ENCODE assay signal across 19 cellular contexts in genomic region chr10:93447019-93447418, GRCh38. TPM values are rescaled to one million over a fixed set of nuclear protein-coding genes. Genes with fewer than 3 reads are reported as not detected.
DNase-seq lines count a peak whose midpoint lies in the region; TF ChIP-seq lines count a peak whose summit lies in the region.
"Had no signal": no experiment of that assay in that cellular context is flagged by ENCODE, and none has a peak within 500 bp of the region (broad histone marks: within the 10 kb centered on the region; RNA-seq: fewer than 3 reads in every experiment).

No MANE protein-coding gene starts in this region.

- TF ChIP-seq CTCF in VCaP (conservative IDR thresholded peaks at IDR 0.05) (no peak), fibroblast of lung (conservative IDR thresholded peaks at IDR 0.05 in 1 of 2, IDR thresholded peaks at IDR 0.05 in 1 of 2; ENCODE audit: low read depth in 1 of 2, low read length in 2 of 2) (no peak)

- peaks cover 19% of the 10 kb centered on the region for H3K36me3 ChIP-seq in ACC112 (ENCODE audit: insufficient read depth, low read length)
- peaks cover 22% of the 10 kb centered on the region for H3K36me3 ChIP-seq in fibroblast of lung (ENCODE audit: control insufficient read depth, insufficient read depth, low read length)
- peaks cover 11 to 24% of the 10 kb centered on the region in 2 experiments for H3K36me3 ChIP-seq in trophoblast cell (ENCODE audit: control insufficient read depth in 1 of 2, insufficient read depth in 2 of 2, low read length in 2 of 2)

- H3K79me1 ChIP-seq in trophoblast cell (ENCODE audit: low read length), result peaks cover 12% of the 10 kb centered on the region

- no peaks in the 10 kb centered on the region for H4K20me1 ChIP-seq in fibroblast of lung (ENCODE audit: control insufficient read depth, extremely low read depth, insufficient read depth, low read length)

- H3K18ac ChIP-seq in trophoblast cell (ENCODE audit: low read length), result peak overlapping the region; percentile 40

- no peaks in the 10 kb centered on the region for H3K9me3 ChIP-seq in fibroblast of lung (ENCODE audit: control insufficient read depth, insufficient read depth, low read depth, low read length)
- H3K9me3 ChIP-seq in trophoblast cell (ENCODE audit: insufficient read depth, low read depth, low read length), result no peaks in the 10 kb centered on the region
- H3K9me3 ChIP-seq: thoracic aorta had no signal

- DNase-seq in fibroblast of lung (ENCODE audit: low read depth in 2 of 2), result no peak
- DNase-seq in trophoblast cell, result peak in 1 of 2 donors; percentile 45
- no peak for DNase-seq in AG08395 (ENCODE audit: low spot score)
- DNase-seq in stimulated activated CD4-positive, alpha-beta T cell treated with anti-CD3 and anti-CD28 coated beads, Interleukin-4, amount 100 ng/mL, for 24 hours, result no peak
- DNase-seq in globus pallidus (ENCODE audit: low spot score), result no peak
- DNase-seq in dermis blood vessel endothelial cell, result no peak
- DNase-seq: ACHN; activated CD4-positive, alpha-beta memory T cell treated with anti-CD3 and anti-CD28 coated beads, Interleukin-2, amount 10 ng/mL, durations not matched to agents 7 days and 5 days; activated T-cell treated with anti-CD3 and anti-CD28 coated beads, Interleukin-2, amount 50 U/mL, for 4 hours; CD4-positive, alpha-beta memory T cell; cortex of kidney; H7; NCI-H187; NCI-H446 treated with DMSO at 0.1 percent for 48 hours; posterior cingulate gyrus; T-cell had no signal

- H3K79me2 ChIP-seq in ACC112 (ENCODE audit: control insufficient read depth, insufficient read depth, low read length, unreplicated experiment) (peaks cover 22% of the 10 kb centered on the region), fibroblast of lung (ENCODE audit: control insufficient read depth, insufficient read depth, low read length) (peaks cover 59% of the 10 kb centered on the region), trophoblast cell (ENCODE audit: control insufficient read depth, insufficient read depth, low read length, poor library complexity) (peaks cover 2% of the 10 kb centered on the region)

- H3K23ac ChIP-seq in trophoblast cell (ENCODE audit: low read length), result no peak overlapping the region

- no peak overlapping the region for H2BK12ac ChIP-seq in trophoblast cell (ENCODE audit: low read length)

- H3K4me2 ChIP-seq in fibroblast of lung (ENCODE audit: extremely low read depth, insufficient read depth, low read length) (no peak overlapping the region), trophoblast cell (ENCODE audit: low read length) (no peak overlapping the region)

- H3K27ac ChIP-seq in ACC112 (ENCODE audit: low read depth, low read length) (peak overlapping the region; percentile 100), VCaP (peak overlapping the region; percentile 83), fibroblast of lung (ENCODE audit: insufficient read depth, low read length) (peak overlapping the region; percentile 95), trophoblast cell (ENCODE audit: low read depth, low read length) (no peak overlapping the region)

- H4K91ac ChIP-seq in trophoblast cell (ENCODE audit: low read depth, low read length), result peak overlapping the region; percentile 65

- no CpG with 5 or more reads among the region's 6 CpGs for WGBS in trophoblast cell (ENCODE audit: extremely low coverage, insufficient coverage, insufficient read length)

- H2BK5ac ChIP-seq in trophoblast cell (ENCODE audit: low read depth, low read length, poor library complexity), result peak overlapping the region; percentile 55

- H4K8ac ChIP-seq in trophoblast cell (ENCODE audit: low read depth, low read length), result no peak overlapping the region

- H2AK5ac ChIP-seq in trophoblast cell (ENCODE audit: low read length), result peak overlapping the region; percentile 73

- H2BK120ac ChIP-seq in trophoblast cell (ENCODE audit: insufficient read depth, low read length, poor library complexity), result peak overlapping the region; percentile 59

- H3K4me3 ChIP-seq in ACC112 (ENCODE audit: low read depth, low read length) (no peak overlapping the region), fibroblast of lung (replicated peaks in 1 of 4; ENCODE audit: control extremely low read depth in 1 of 4, insufficient read depth in 1 of 4, low read depth in 3 of 4, low read length in 4 of 4) (no peak overlapping the region), trophoblast cell (ENCODE audit: low read depth, low read length) (no peak overlapping the region)
- H3K4me3 ChIP-seq: thoracic aorta had no signal

- H3K4ac ChIP-seq in trophoblast cell (ENCODE audit: low read depth, low read length), result no peak overlapping the region

- H3K9ac ChIP-seq in fibroblast of lung (ENCODE audit: insufficient read depth, low read length), result no peak overlapping the region
- H3K9ac ChIP-seq in trophoblast cell (ENCODE audit: low read length), result no peak overlapping the region

- H2AFZ ChIP-seq in ACC112 (ENCODE audit: low read length, unreplicated experiment), result no peak overlapping the region
- no peak overlapping the region for H2AFZ ChIP-seq in fibroblast of lung (ENCODE audit: low read length)
- no peak overlapping the region for H2AFZ ChIP-seq in trophoblast cell (ENCODE audit: insufficient read depth, low read length, poor library complexity)

- H3K4me1 ChIP-seq in ACC112 (ENCODE audit: control insufficient read depth, insufficient read depth, low read length, unreplicated experiment), result peaks cover 37% of the 10 kb centered on the region
- H3K4me1 ChIP-seq in fibroblast of lung (ENCODE audit: control insufficient read depth, extremely low read depth, insufficient read depth, low read length), result peaks cover 31% of the 10 kb centered on the region
- H3K4me1 ChIP-seq in trophoblast cell (ENCODE audit: control insufficient read depth in 1 of 2, insufficient read depth in 2 of 2, low read length in 2 of 2), result peaks cover 12 to 14% of the 10 kb centered on the region in 2 experiments

- H3K27me3 ChIP-seq in ACC112 (ENCODE audit: insufficient read depth, low read length) (no peaks in the 10 kb centered on the region), fibroblast of lung (ENCODE audit: control insufficient read depth, insufficient read depth, low read length) (no peaks in the 10 kb centered on the region), trophoblast cell (ENCODE audit: insufficient read depth, low read length) (no peaks in the 10 kb centered on the region)

- H3K14ac ChIP-seq in trophoblast cell (ENCODE audit: low read length), result no peak overlapping the region

- no peak overlapping the region for H4K12ac ChIP-seq in trophoblast cell (ENCODE audit: low read depth, low read length)

RNA-seq across cellular contexts. Expression of gene MYOF, which starts 35.1 kb away (rescaled TPM):
- total RNA-seq in fibroblast of lung (161 and 298 TPM in 2 replicates), dermis blood vessel endothelial cell (190 and 467 TPM in 2 replicates)
- 215 and 314 TPM in 2 replicates for polyA plus RNA-seq in fibroblast of lung
- polyA plus RNA-seq in fibroblast of lung (2012), result 184 and 340 TPM in 2 replicates
- polyA minus RNA-seq in fibroblast of lung (ENCODE audit: low replicate concordance), result 121 and 188 TPM in 2 replicates
- 105 and 106 TPM in 2 replicates for polyA plus RNA-seq in trophoblast cell (2013)
- polyA plus RNA-seq: CD4-positive, alpha-beta memory T cell had no signal

RNA-seq across cellular contexts. Expression of gene CEP55, which starts 49.4 kb away (rescaled TPM):
- 2.1 and 19.0 TPM in 2 replicates for total RNA-seq in fibroblast of lung
- 16.1 and 51.6 TPM in 2 replicates for polyA plus RNA-seq in fibroblast of lung
- polyA plus RNA-seq in fibroblast of lung (2012), result 10.1 and 35.8 TPM in 2 replicates
- polyA minus RNA-seq in fibroblast of lung (ENCODE audit: low replicate concordance), result 2.0 and 2.1 TPM in 2 replicates
- polyA plus RNA-seq in trophoblast cell (2013), result 26.3 and 28.5 TPM in 2 replicates
- 18.9 and 100 TPM in 2 replicates for total RNA-seq in dermis blood vessel endothelial cell
